ENCODE assay signal across 1 cellular context in the genomic region with DNA sequence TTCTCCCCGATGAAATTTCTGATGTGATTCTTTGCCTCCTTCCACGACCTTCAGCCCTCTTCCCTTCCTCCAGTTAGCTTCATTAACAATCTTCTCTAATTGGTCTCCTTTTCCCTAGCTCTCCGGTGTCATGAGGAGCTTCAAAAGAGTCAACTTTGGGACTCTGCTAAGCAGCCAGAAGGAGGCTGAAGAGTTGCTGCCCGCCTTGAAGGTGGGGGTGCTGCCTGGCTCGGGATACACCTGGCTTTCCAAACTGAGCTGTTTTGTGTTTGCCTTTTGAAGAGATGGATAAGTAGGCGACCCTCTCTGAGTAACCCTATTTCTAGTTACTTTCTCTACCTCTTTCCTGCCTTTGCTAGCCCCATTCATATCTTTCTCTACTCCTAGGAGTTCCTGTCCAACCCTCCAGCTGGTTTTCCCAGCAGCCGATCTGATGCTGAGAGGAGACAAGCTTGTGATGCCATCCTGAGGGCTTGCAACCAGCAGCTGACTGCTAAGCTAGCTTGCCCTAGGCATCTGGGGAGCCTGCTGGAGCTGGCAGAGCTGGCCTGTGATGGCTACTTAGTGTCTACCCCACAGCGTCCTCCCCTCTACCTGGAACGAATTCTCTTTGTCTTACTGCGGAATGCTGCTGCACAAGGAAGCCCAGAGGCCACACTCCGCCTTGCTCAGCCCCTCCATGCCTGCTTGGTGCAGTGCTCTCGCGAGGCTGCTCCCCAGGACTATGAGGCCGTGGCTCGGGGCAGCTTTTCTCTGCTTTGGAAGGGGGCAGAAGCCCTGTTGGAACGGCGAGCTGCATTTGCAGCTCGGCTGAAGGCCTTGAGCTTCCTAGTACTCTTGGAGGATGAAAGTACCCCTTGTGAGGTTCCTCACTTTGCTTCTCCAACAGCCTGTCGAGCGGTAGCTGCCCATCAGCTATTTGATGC.
TF ChIP-seq lines count a peak whose summit lies in the region.

No MANE protein-coding gene starts in this region.

TF ChIP-seq in endothelial cell of umbilical vein, 7 proteins besides CTCF, POLR2A, EP300 and RAD21:
- no peak for TF ChIP-seq MYC (IDR thresholded peaks at IDR 0.05; ENCODE audit: low read depth, low read length)
- TF ChIP-seq EZH2 (IDR thresholded peaks at IDR 0.05; ENCODE audit: borderline replicate concordance, low read depth, low read length, severe bottlenecking), result no peak
- no peak for TF ChIP-seq GATA2 (IDR thresholded peaks at IDR 0.05; ENCODE audit: insufficient read depth, insufficient read length, low read depth, low read length)
- TF ChIP-seq FOS (IDR thresholded peaks at IDR 0.05; ENCODE audit: borderline replicate concordance, insufficient read depth, low read length), result no peak
- TF ChIP-seq, protein P1, sequence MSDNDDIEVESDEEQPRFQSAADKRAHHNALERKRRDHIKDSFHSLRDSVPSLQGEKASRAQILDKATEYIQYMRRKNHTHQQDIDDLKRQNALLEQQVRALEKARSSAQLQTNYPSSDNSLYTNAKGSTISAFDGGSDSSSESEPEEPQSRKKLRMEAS (IDR thresholded peaks at IDR 0.05; ENCODE audit: insufficient read depth, insufficient read length), result no peak
- TF ChIP-seq POLR2AphosphoS5 (IDR thresholded peaks at IDR 0.05; ENCODE audit: insufficient read depth, low read depth, low read length), result no peak
- TF ChIP-seq JUN (IDR thresholded peaks at IDR 0.05; ENCODE audit: borderline replicate concordance, insufficient read depth, insufficient read length, low read depth), result no peak
